6 cellular contexts compared by ENCODE assay signal in genomic region chr13:52610158-52610557, GRCh38. TPM values are rescaled to one million over a fixed set of nuclear protein-coding genes. Genes with fewer than 3 reads are reported as not detected.
DNase-seq lines count a peak whose midpoint lies in the region; FAIRE-seq and TF ChIP-seq lines count a peak whose summit lies in the region.
"Not testable (repeated sequence)": the region's sequence is repeated elsewhere in the genome, so short reads cannot be mapped to it uniquely, and the experiment has no call there.

No MANE protein-coding gene starts in this region.

- H3K36me3 Mint-ChIP-seq in nephron progenitor cell (ENCODE audit: low read depth): peaks cover 17% of the 10 kb centered on the region
- H3K36me3 Mint-ChIP-seq in neural crest cell (ENCODE audit: low read depth): not testable (repeated sequence)

- POLR2A ChIA-PET in HEK293 (lab: Yijun Ruan, JAX): not testable (repeated sequence)

- peaks cover 11% of the 10 kb centered on the region for H3K9me3 Mint-ChIP-seq in nephron progenitor cell
- not testable (repeated sequence) for H3K9me3 Mint-ChIP-seq in neural crest cell

- peaks cover 20% of the 10 kb centered on the region for H3K4me1 Mint-ChIP-seq in nephron progenitor cell
- peaks cover 18% of the 10 kb centered on the region for H3K4me1 Mint-ChIP-seq in neural crest cell

- TF ChIP-seq CTCF in HEK293 (tag by site-specific recombination; IDR thresholded peaks at IDR 0.05); cardiac muscle cell (IDR thresholded peaks at IDR 0.05; ENCODE audit: low read depth, low read length); left ventricle myocardium inferior (IDR thresholded peaks at IDR 0.05; ENCODE audit: borderline replicate concordance); nephron progenitor cell (IDR thresholded peaks at IDR 0.05); neural crest cell (conservative IDR thresholded peaks at IDR 0.05): not testable (repeated sequence)

- H3K4me3 ChIP-seq in HEK293 (ENCODE audit: low read depth, low read length); cardiac muscle cell; left ventricle myocardium inferior: not testable (repeated sequence)

- not testable (repeated sequence) for H3K36me3 ChIP-seq in HEK293 (ENCODE audit: control insufficient read depth in 2 of 2, insufficient read depth in 1 of 2, low read length in 2 of 2); cardiac muscle cell; left ventricle myocardium inferior

- H3K27ac ChIP-seq in HEK293 (ENCODE audit: extremely low read depth, low read depth, low read length): not testable (repeated sequence)
- H3K27ac ChIP-seq in cardiac muscle cell (peak overlapping the region; percentile 83), left ventricle myocardium inferior (replicated peaks) (peak overlapping the region; percentile 75)

- H3K4me1 ChIP-seq in HEK293 (ENCODE audit: control insufficient read depth, insufficient read depth, low read length): not testable (repeated sequence)
- peaks cover 14% of the 10 kb centered on the region for H3K4me1 ChIP-seq in cardiac muscle cell (ENCODE audit: low read depth)
- peaks cover 21% of the 10 kb centered on the region for H3K4me1 ChIP-seq in left ventricle myocardium inferior

- not testable (repeated sequence) for H3K27me3 Mint-ChIP-seq in nephron progenitor cell (ENCODE audit: low read depth, poor library complexity); neural crest cell (ENCODE audit: low read depth)

- FAIRE-seq in GM19239 (lab: Jason Lieb, UNC): peak; percentile 54

- H3K9me3 ChIP-seq in HEK293 (ENCODE audit: control insufficient read depth, insufficient read depth, low read depth, low read length); cardiac muscle cell (ENCODE audit: low read depth); left ventricle myocardium inferior (replicated peaks): not testable (repeated sequence)

- CTCF ChIA-PET in HEK293 (lab: Yijun Ruan, JAX): interaction anchor here (0.7 kb wide), 1 partner anchor 352 kb away, joined by 4 read pairs; no protein-coding TSS in a partner anchor

- DNase-seq in GM19239 (ENCODE audit: insufficient read length, low spot score); cardiac muscle cell (ENCODE audit: low read depth in 1 of 2, low spot score in 1 of 2); left ventricle myocardium inferior; nephron progenitor cell; neural crest cell (ENCODE audit: low read depth, low spot score): not testable (repeated sequence)

- peaks cover 32% of the 10 kb centered on the region for H3K27me3 ChIP-seq in cardiac muscle cell
- H3K27me3 ChIP-seq in left ventricle myocardium inferior (ENCODE audit: low read depth): not testable (repeated sequence)

- not testable (repeated sequence) for H3K4me3 Mint-ChIP-seq in nephron progenitor cell, neural crest cell

- H3K27ac Mint-ChIP-seq in nephron progenitor cell (peak overlapping the region; percentile 38), neural crest cell (ENCODE audit: unreplicated experiment) (peak overlapping the region; percentile 57)

- intact Hi-C loops in left ventricle myocardium inferior (cut with micrococcal nuclease): not testable (repeated sequence)

TF ChIP-seq in HEK293, 187 proteins besides CTCF, POLR2A, EP300 and RAD21:
- TF ChIP-seq SCRT1 (tag by site-specific recombination; IDR thresholded peaks at IDR 0.05; ENCODE audit: borderline replicate concordance) (peak; percentile 73; the same call in 1 of the 2 replicates), SCRT2 (tag by site-specific recombination; IDR thresholded peaks at IDR 0.05) (peak; percentile 82)
TF ChIP-seq in HEK293: peak in this region for 2; not testable (repeated sequence) for 185.

RNA-seq across cellular contexts. Expression of gene HNRNPA1L2, which starts 32.1 kb away (rescaled TPM):
- 5.0 and 6.1 TPM in 2 replicates for total RNA-seq in cardiac muscle cell
- polyA plus RNA-seq in cardiac muscle cell: 7.1 and 7.4 TPM in 2 replicates
- total RNA-seq in left ventricle myocardium inferior: 3.2 TPM
- 13.8 and 14.3 TPM in 2 replicates for total RNA-seq in neural crest cell

RNA-seq across cellular contexts. Expression of gene SUGT1, which starts 42.5 kb away (rescaled TPM):
- total RNA-seq in cardiac muscle cell: 24.1 and 32.9 TPM in 2 replicates
- polyA plus RNA-seq in cardiac muscle cell: 40.7 and 54.6 TPM in 2 replicates
- 57.8 TPM for total RNA-seq in left ventricle myocardium inferior
- 74.0 and 75.2 TPM in 2 replicates for total RNA-seq in neural crest cell
